ENCODE assay signal across 4 cellular contexts in the genomic region with DNA sequence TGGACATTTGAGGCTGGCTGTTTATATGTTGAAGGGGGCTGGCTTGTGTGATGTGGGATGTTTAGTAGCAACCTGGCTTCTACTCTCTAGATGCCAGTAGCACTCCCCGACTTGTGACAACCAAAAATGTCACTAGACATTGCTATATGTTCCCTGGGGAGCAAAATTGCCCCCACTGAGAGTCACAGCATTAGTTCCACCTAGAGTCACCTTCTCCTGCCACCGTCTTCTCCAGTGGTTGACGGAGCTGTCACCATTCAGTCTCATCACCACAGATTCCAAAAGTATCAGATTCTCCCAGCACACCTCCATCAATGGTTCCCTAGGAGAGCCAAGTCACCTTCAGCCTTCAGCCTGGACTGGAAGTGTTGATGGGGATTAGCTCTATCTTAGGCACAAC. TPM values are rescaled to one million over a fixed set of nuclear protein-coding genes. Genes with fewer than 3 reads are reported as not detected.
"Had no signal": no experiment of that assay in that cellular context is flagged by ENCODE, and none has a peak within 500 bp of the region (broad histone marks: within the 10 kb centered on the region; RNA-seq: fewer than 3 reads in every experiment).

No MANE protein-coding gene starts in this region.

- ATAC-seq: GM12878 had no signal

- DNase-seq: GDM1, GF-D8 had no signal

- H3K4me3 ChIP-seq: GM12878 had no signal

RNA-seq across cellular contexts. Expression of gene KRT76, which starts 7.8 kb away (rescaled TPM):
- total RNA-seq: G401, GM12878 had no signal
- polyA plus RNA-seq: GM12878 had no signal

RNA-seq across cellular contexts. Expression of gene KRT3, which starts 11.0 kb away (rescaled TPM):
- total RNA-seq: G401, GM12878 had no signal
- polyA plus RNA-seq: GM12878 had no signal

RNA-seq across cellular contexts. Expression of gene KRT4, which starts 29.0 kb away (rescaled TPM):
- total RNA-seq: G401, GM12878 had no signal
- polyA plus RNA-seq: GM12878 had no signal

RNA-seq across cellular contexts. Expression of gene KRT79, which starts 49.2 kb away (rescaled TPM):
- total RNA-seq: G401, GM12878 had no signal
